ENCODE assay signal across 8 cellular contexts in the genomic region with DNA sequence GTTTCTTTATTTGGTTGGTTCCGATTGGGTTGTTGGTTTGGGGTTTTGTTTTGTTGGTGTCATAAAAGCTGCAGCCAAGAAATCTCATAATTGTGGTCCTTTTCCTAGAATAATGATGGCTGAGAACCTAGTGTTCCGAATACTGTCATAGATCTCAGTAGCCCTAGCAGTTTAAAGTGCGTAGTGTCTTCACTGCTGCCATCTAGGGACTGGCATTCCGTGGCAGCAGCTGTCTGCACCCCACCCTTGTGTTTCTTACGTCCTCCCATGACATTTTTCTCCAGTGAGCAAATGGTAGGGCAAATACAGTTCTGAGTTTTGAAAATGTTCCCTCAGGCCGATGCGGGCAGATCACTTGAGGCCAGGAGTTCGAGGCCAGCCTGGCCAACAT. TPM values are rescaled to one million over a fixed set of nuclear protein-coding genes. Genes with fewer than 3 reads are reported as not detected.
A peak's percentile ranks its signal among the peaks of the same experiment; 100 is the strongest.
DNase-seq lines count a peak whose midpoint lies in the region; ATAC-seq and TF ChIP-seq lines count a peak whose summit lies in the region.
"Not testable (repeated sequence)": the region's sequence is repeated elsewhere in the genome, so short reads cannot be mapped to it uniquely, and the experiment has no call there.

No MANE protein-coding gene starts in this region.

- H3K27ac Mint-ChIP-seq in activated CD4-positive, alpha-beta T cell treated with anti-CD3 and anti-CD28 coated beads for 36 hours: peak overlapping the region; percentile 99
- H3K27ac Mint-ChIP-seq in immature natural killer cell: peak overlapping the region; percentile 94 to 99 (median 98)

- H3K9me3 Mint-ChIP-seq in activated CD4-positive, alpha-beta T cell treated with anti-CD3 and anti-CD28 coated beads for 36 hours (ENCODE audit: low read depth); immature natural killer cell: not testable (repeated sequence)

- POLR2A ChIA-PET in activated CD4-positive, alpha-beta T cell treated with anti-CD3 and anti-CD28 coated beads for 36 hours (lab: Charles Lee): not testable (repeated sequence)

- not testable (repeated sequence) for H3K27me3 Mint-ChIP-seq in activated CD4-positive, alpha-beta T cell treated with anti-CD3 and anti-CD28 coated beads for 36 hours
- H3K27me3 Mint-ChIP-seq in immature natural killer cell (ENCODE audit: low read depth in 3 of 3): peaks cover 9 to 15% (median 10%) of the 10 kb centered on the region in 3 donors

- peaks cover 30% of the 10 kb centered on the region for H3K36me3 Mint-ChIP-seq in activated CD4-positive, alpha-beta T cell treated with anti-CD3 and anti-CD28 coated beads for 36 hours (ENCODE audit: low read depth)
- H3K36me3 Mint-ChIP-seq in immature natural killer cell: peaks cover 6 to 18% (median 13%) of the 10 kb centered on the region in 3 donors

- TF ChIP-seq CTCF in retinal pigment epithelial cell (conservative IDR thresholded peaks at IDR 0.05; ENCODE audit: low read depth, low read length): peak; percentile 48

- H3K4me1 Mint-ChIP-seq in activated CD4-positive, alpha-beta T cell treated with anti-CD3 and anti-CD28 coated beads for 36 hours: peaks cover 30% of the 10 kb centered on the region
- peaks cover 35 to 43% of the 10 kb centered on the region in 2 donors for H3K4me1 Mint-ChIP-seq in immature natural killer cell

- not testable (repeated sequence) for H2AFZ ChIP-seq in ACC112 (ENCODE audit: low read length, unreplicated experiment)

- H3K4me1 ChIP-seq in ACC112 (ENCODE audit: control insufficient read depth, insufficient read depth, low read length, unreplicated experiment): not testable (repeated sequence)

- CTCF ChIA-PET in activated CD4-positive, alpha-beta T cell treated with anti-CD3 and anti-CD28 coated beads for 36 hours (lab: Charles Lee): interaction anchor here (0.6 to 1.5 kb wide), 2 partner anchors 85 to 90 kb away, joined by 3 to 4 read pairs; no protein-coding TSS in a partner anchor

- H3K79me2 ChIP-seq in ACC112 (ENCODE audit: control insufficient read depth, insufficient read depth, low read length, unreplicated experiment): peaks cover 26% of the 10 kb centered on the region

- intact Hi-C loops in activated CD4-positive, alpha-beta T cell treated with anti-CD3 and anti-CD28 coated beads for 36 hours (cut with DNase I, micrococcal nuclease): loop anchor here (1.0 to 5.0 kb wide), 9 partner anchors 49 to 907 kb away; a partner anchor contains a TSS

- peak; percentile 6 for DNase-seq in NCI-H524 treated with DMSO at 0.1 percent for 48 hours (lab: John Stamatoyannopoulos, UW)
- peak; percentile 66 for DNase-seq in activated CD4-positive, alpha-beta T cell treated with anti-CD3 and anti-CD28 coated beads for 36 hours
- DNase-seq in central memory CD4-positive, alpha-beta T cell: peak; percentile 66
- DNase-seq in immature natural killer cell: peak in 1 of 3 donors; percentile 66
- DNase-seq in retinal pigment epithelial cell (ENCODE audit: low read depth): peak; percentile 42

- ATAC-seq in GM18861 (IDR thresholded peaks at IDR 0.05; ENCODE audit: unreplicated experiment): peak; percentile 23
- peak; percentile 17 for ATAC-seq in HG03159 (IDR thresholded peaks at IDR 0.05; ENCODE audit: unreplicated experiment)
- ATAC-seq in activated CD4-positive, alpha-beta T cell treated with anti-CD3 and anti-CD28 coated beads for 36 hours: peak; percentile 35

- not testable (repeated sequence) for H3K36me3 ChIP-seq in ACC112 (ENCODE audit: insufficient read depth, low read length)

- not testable (repeated sequence) for H3K27me3 ChIP-seq in ACC112 (ENCODE audit: insufficient read depth, low read length)

- H3K4me3 Mint-ChIP-seq in activated CD4-positive, alpha-beta T cell treated with anti-CD3 and anti-CD28 coated beads for 36 hours: peak overlapping the region; percentile 94
- H3K4me3 Mint-ChIP-seq in immature natural killer cell: peak overlapping the region; percentile 93 to 100 (median 98)

- H3K4me3 ChIP-seq in ACC112 (ENCODE audit: low read depth, low read length) (peak overlapping the region; percentile 85), retinal pigment epithelial cell (ENCODE audit: low read length) (peak overlapping the region; percentile 63)

- H3K27ac ChIP-seq in ACC112 (ENCODE audit: low read depth, low read length): peak overlapping the region; percentile 85

RNA-seq across cellular contexts. Expression of a gene that starts 2.0 kb away (rescaled TPM):
- 1 to 10 TPM; 3.5 to 3.9 TPM for total RNA-seq in activated CD4-positive, alpha-beta T cell treated with anti-CD3 and anti-CD28 coated beads for 36 hours
- polyA plus RNA-seq in immature natural killer cell: 1 to 10 TPM in 1 of 3 donors, under 1 TPM in 2; 0.55 to 2.0 (median 0.88) TPM
